ENCODE assay signal across 12 cellular contexts in the genomic region with DNA sequence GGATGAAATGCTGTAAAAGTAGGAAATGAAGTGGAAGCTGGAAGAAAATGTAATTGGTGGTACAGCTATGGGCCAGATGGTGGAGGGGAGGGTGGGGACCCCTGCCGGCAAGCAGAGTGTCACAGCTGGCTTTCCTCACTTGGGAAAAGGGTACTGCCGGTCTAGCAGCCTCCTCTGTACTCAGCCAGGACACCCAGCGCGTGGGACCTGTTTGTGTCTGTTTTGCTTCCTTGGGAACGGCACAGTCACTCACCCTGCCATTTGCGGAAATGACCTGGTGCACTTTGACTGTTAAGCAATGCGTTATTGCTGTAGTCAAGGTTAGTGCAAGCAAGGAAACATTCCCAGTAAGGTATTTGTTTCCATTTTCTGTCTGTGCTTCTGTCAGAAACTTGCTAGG. TPM values are rescaled to one million over a fixed set of nuclear protein-coding genes. Genes with fewer than 3 reads are reported as not detected.
DNase-seq lines count a peak whose midpoint lies in the region; ATAC-seq and TF ChIP-seq lines count a peak whose summit lies in the region.
"Had no signal": no experiment of that assay in that cellular context is flagged by ENCODE, and none has a peak within 500 bp of the region (broad histone marks: within the 10 kb centered on the region; RNA-seq: fewer than 3 reads in every experiment).

No MANE protein-coding gene starts in this region.

- in situ Hi-C loops in gastrocnemius medialis (cut with MboI; ENCODE audit: low sequenced_read_pairs in 4 of 4) = no loop called here

- POLR2A ChIA-PET in activated CD4-positive, alpha-beta memory T cell treated with anti-CD3 and anti-CD28 coated beads, Interleukin-2, amount 10 ng/mL, durations not matched to agents 7 days and 5 days (lab: Charles Lee) = no interaction called here

- no peak overlapping the region for H3K9ac ChIP-seq in colonic mucosa (ENCODE audit: low read depth in 2 of 2, low read length in 2 of 2)

- TF ChIP-seq POLR2A in gastrocnemius medialis (IDR thresholded peaks at IDR 0.05) (no peak), breast epithelium (IDR thresholded peaks at IDR 0.05) (no peak)

- no peaks in the 10 kb centered on the region for H3K9me3 Mint-ChIP-seq in activated CD4-positive, alpha-beta memory T cell treated with anti-CD3 and anti-CD28 coated beads, Interleukin-2, amount 10 ng/mL, durations not matched to agents 7 days and 5 days
- H3K9me3 Mint-ChIP-seq: immature natural killer cell had no signal

- intact Hi-C loops in colonic mucosa (cut with DNase I) (no loop called here), gastrocnemius medialis (cut with DNase I; ENCODE audit: low total_unique reads) (no loop called here), breast epithelium (cut with DNase I; ENCODE audit: low total_unique reads) (no loop called here)

- ATAC-seq in gastrocnemius medialis (peak; percentile 91 to 96), HG02610 (IDR thresholded peaks at IDR 0.05; ENCODE audit: unreplicated experiment) (no peak)

- H3K36me3 Mint-ChIP-seq in activated CD4-positive, alpha-beta memory T cell treated with anti-CD3 and anti-CD28 coated beads, Interleukin-2, amount 10 ng/mL, durations not matched to agents 7 days and 5 days (ENCODE audit: low read depth) = no peaks in the 10 kb centered on the region
- H3K36me3 Mint-ChIP-seq: immature natural killer cell had no signal

- H3K4me1 ChIP-seq in colonic mucosa (no peaks in the 10 kb centered on the region), gastrocnemius medialis (peaks cover 12 to 19% of the 10 kb centered on the region in 2 donors), breast epithelium (no peaks in the 10 kb centered on the region)

- peak overlapping the region; percentile 42 for H3K27ac ChIP-seq in colonic mucosa
- peak overlapping the region; percentile 64 to 80 (median 69) for H3K27ac ChIP-seq in gastrocnemius medialis
- no peak overlapping the region for H3K27ac ChIP-seq in breast epithelium
- H3K27ac ChIP-seq: skin epidermis had no signal

- CTCF ChIA-PET in activated CD4-positive, alpha-beta memory T cell treated with anti-CD3 and anti-CD28 coated beads, Interleukin-2, amount 10 ng/mL, durations not matched to agents 7 days and 5 days (lab: Charles Lee) = no interaction called here

- H3K27me3 ChIP-seq in colonic mucosa = no peaks in the 10 kb centered on the region
- H3K27me3 ChIP-seq in gastrocnemius medialis = no peaks in the 10 kb centered on the region
- no peaks in the 10 kb centered on the region for H3K27me3 ChIP-seq in breast epithelium

- no peaks in the 10 kb centered on the region for H3K4me1 Mint-ChIP-seq in activated CD4-positive, alpha-beta memory T cell treated with anti-CD3 and anti-CD28 coated beads, Interleukin-2, amount 10 ng/mL, durations not matched to agents 7 days and 5 days
- H3K4me1 Mint-ChIP-seq: immature natural killer cell had no signal

- H3K4me3 Mint-ChIP-seq in activated CD4-positive, alpha-beta memory T cell treated with anti-CD3 and anti-CD28 coated beads, Interleukin-2, amount 10 ng/mL, durations not matched to agents 7 days and 5 days = no peak overlapping the region
- H3K4me3 Mint-ChIP-seq: immature natural killer cell had no signal

- DNase-seq in HT1080 (ENCODE audit: low read depth) (peak; percentile 23), colonic mucosa (peak; percentile 85), kidney tubule cell (ENCODE audit: low spot score) (peak; percentile 88), gastrocnemius medialis (peak; percentile 72 to 86), breast epithelium (ENCODE audit: low spot score in 2 of 2) (no peak), HUDEP-2 (lab: John Stamatoyannopoulos, UW; ENCODE audit: unreplicated experiment in 76 of 76) (no peak)
- DNase-seq in activated CD4-positive, alpha-beta memory T cell treated with anti-CD3 and anti-CD28 coated beads, Interleukin-2, amount 10 ng/mL, durations not matched to agents 7 days and 5 days = no peak
- DNase-seq: activated gamma-delta T cell treated with Interleukin-2 at 50 U/mL for 16 hours; effector CD4-positive, alpha-beta T cell; immature natural killer cell had no signal

- no peak overlapping the region for H3K4me3 ChIP-seq in colonic mucosa
- H3K4me3 ChIP-seq in gastrocnemius medialis = peak overlapping the region in 1 of 4 donors; percentile 7
- H3K4me3 ChIP-seq in breast epithelium = no peak overlapping the region
- H3K4me3 ChIP-seq: skin epidermis had no signal

- no peak for TF ChIP-seq CTCF in colonic mucosa (IDR thresholded peaks at IDR 0.05)
- TF ChIP-seq CTCF in gastrocnemius medialis (IDR thresholded peaks at IDR 0.05 in 4 of 5, conservative IDR thresholded peaks at IDR 0.05 in 1 of 5) = peak in 1 of 5 experiments; percentile 21
- no peak for TF ChIP-seq CTCF in breast epithelium (IDR thresholded peaks at IDR 0.05)

- H3K36me3 ChIP-seq in colonic mucosa (no peaks in the 10 kb centered on the region), gastrocnemius medialis (no peaks in the 10 kb centered on the region), breast epithelium (no peaks in the 10 kb centered on the region)

- H3K9me3 ChIP-seq in colonic mucosa (no peaks in the 10 kb centered on the region), gastrocnemius medialis (no peaks in the 10 kb centered on the region), breast epithelium (no peaks in the 10 kb centered on the region)

- no peak overlapping the region for H3K27ac Mint-ChIP-seq in activated CD4-positive, alpha-beta memory T cell treated with anti-CD3 and anti-CD28 coated beads, Interleukin-2, amount 10 ng/mL, durations not matched to agents 7 days and 5 days
- H3K27ac Mint-ChIP-seq: immature natural killer cell had no signal

- H3K27me3 Mint-ChIP-seq in activated CD4-positive, alpha-beta memory T cell treated with anti-CD3 and anti-CD28 coated beads, Interleukin-2, amount 10 ng/mL, durations not matched to agents 7 days and 5 days = peaks cover 7% of the 10 kb centered on the region

RNA-seq across cellular contexts. Expression of a gene that starts 10.1 kb away (rescaled TPM):
- not detected in 2 replicates for total RNA-seq in HT1080 (2014; rRNA removed; shearing (Covaris generic))
- not detected in 2 replicates for polyA plus RNA-seq in HT1080 (2015; cell fraction: cytosol; rRNA removed)
- not detected in 2 replicates for polyA plus RNA-seq in HT1080 (2015; cell fraction: nucleus; rRNA removed)
- total RNA-seq in colonic mucosa (not detected), gastrocnemius medialis (not detected), breast epithelium (not detected)
- not detected for total RNA-seq in activated CD4-positive, alpha-beta memory T cell treated with anti-CD3 and anti-CD28 coated beads, Interleukin-2, amount 10 ng/mL, durations not matched to agents 7 days and 5 days
- polyA plus RNA-seq: immature natural killer cell had no signal

Comparison
In these comparisons a context has a peak if more than half of its experiments do, and no peak if none do; other contexts are left out.
1. DNase-seq: peak in HT1080 (single experiment), colonic mucosa (single experiment), kidney tubule cell (single experiment) and gastrocnemius medialis (2 of 2); none in breast epithelium (0 of 2), HUDEP-2 (0 of 76) and activated CD4-positive, alpha-beta memory T cell treated with anti-CD3 and anti-CD28 coated beads, Interleukin-2, amount 10 ng/mL, durations not matched to agents 7 days and 5 days (single experiment).
2. H3K27ac ChIP-seq: peak in colonic mucosa (single experiment) and gastrocnemius medialis (4 of 4); none in breast epithelium (0 of 2).